ENCODE assay signal across 9 cellular contexts in genomic region chrX:137432609-137433008, GRCh38.
DNase-seq lines count a peak whose midpoint lies in the region; ATAC-seq, FAIRE-seq and TF ChIP-seq lines count a peak whose summit lies in the region.
"Had no signal": no experiment of that assay in that cellular context is flagged by ENCODE, and none has a peak within 500 bp of the region (broad histone marks: within the 10 kb centered on the region; RNA-seq: fewer than 3 reads in every experiment).

No MANE protein-coding gene starts in this region.

- peaks cover 16 to 41% (median 35%) of the 10 kb centered on the region in 5 donors for H3K27me3 Mint-ChIP-seq in naive thymus-derived CD8-positive, alpha-beta T cell

- H3K4me3 ChIP-seq in BE2C (ENCODE audit: low read depth, low read length) (no peak overlapping the region), H1 (ENCODE audit: extremely low read depth in 1 of 4, insufficient read depth in 2 of 4, low read depth in 3 of 4, low read length in 4 of 4) (no peak overlapping the region)

- no peaks in the 10 kb centered on the region for H3K36me3 ChIP-seq in BE2C
- H3K36me3 ChIP-seq in H1 (ENCODE audit: control insufficient read depth in 2 of 4, insufficient read depth in 4 of 4, low read length in 3 of 4): no peaks in the 10 kb centered on the region

- H3K36me3 Mint-ChIP-seq in naive thymus-derived CD8-positive, alpha-beta T cell: peaks cover 0 to 3% (median 0%) of the 10 kb centered on the region in 3 donors

- CTCF ChIA-PET in H1 (lab: Charles Lee; ENCODE audit: partially characterized antibody): interaction anchor here (0.5 to 5.1 kb wide), 26 partner anchors 9 to 600 kb away, joined by 3 to 40 read pairs (median 4); no protein-coding TSS in a partner anchor

- no peaks in the 10 kb centered on the region for H3K4me1 ChIP-seq in BE2C
- peaks cover 0 to 2% (median 0%) of the 10 kb centered on the region in 4 experiments; a peak in 2 of 7 replicates for H3K4me1 ChIP-seq in H1 (replicated peaks in 1 of 4; ENCODE audit: control insufficient read depth in 3 of 4, insufficient read depth in 4 of 4, low read length in 3 of 4)

- no peak overlapping the region for H2BK15ac ChIP-seq in H1 (ENCODE audit: low read length)

- no peak overlapping the region for H2AFZ ChIP-seq in H1 (ENCODE audit: low read length)

- H4K91ac ChIP-seq in H1 (replicated peaks; ENCODE audit: insufficient read length, low read length): no peak overlapping the region

- no peak overlapping the region for H4K8ac ChIP-seq in H1 (ENCODE audit: extremely low read depth, insufficient read depth, low read length)

- no peak overlapping the region for H3K9ac ChIP-seq in H1 (replicated peaks in 1 of 4; ENCODE audit: extremely low read depth in 1 of 4, low read depth in 3 of 4, low read length in 3 of 4)

- H3K4me2 ChIP-seq in H1 (ENCODE audit: insufficient read depth in 1 of 2, low read depth in 2 of 2, low read length in 2 of 2): no peak overlapping the region; a peak in 1 of 4 replicates

- peak; percentile 86 for TF ChIP-seq RAD21 in H1 (IDR thresholded peaks at IDR 0.05 in 1 of 2, conservative IDR thresholded peaks at IDR 0.05 in 1 of 2; ENCODE audit: low read depth in 2 of 2, low read length in 2 of 2)

- H3K27ac ChIP-seq in H1 (ENCODE audit: low read depth, low read length): no peak overlapping the region

- H3K9me3 ChIP-seq in BE2C (no peaks in the 10 kb centered on the region), H1 (ENCODE audit: insufficient read depth in 2 of 2, low read depth in 1 of 2, low read length in 1 of 2) (no peaks in the 10 kb centered on the region)

- DNase-seq in BE2C (no peak), NCI-H146 treated with DMSO at 0.1 percent for 48 hours (lab: John Stamatoyannopoulos, UW; ENCODE audit: unreplicated experiment) (peak; percentile 67), H1 (ENCODE audit: low read depth in 1 of 2, low spot score in 2 of 2) (peak in 1 of 2 experiments; percentile 51), HCEC 1CT (no peak), posterior vena cava (ENCODE audit: low spot score) (no peak)
- DNase-seq in naive thymus-derived CD8-positive, alpha-beta T cell: no peak
- DNase-seq in activated CD4-positive, alpha-beta T cell treated with anti-CD3 and anti-CD28 coated beads for 4 hours: no peak

- POLR2A ChIA-PET in H1 (lab: Charles Lee; ENCODE audit: partially characterized antibody): interaction anchor here (0.8 to 2.3 kb wide), 3 partner anchors 116 to 142 kb away, joined by 3 to 7 read pairs (median 6); partner anchors contain the start of gene ZIC3
- POLR2A ChIA-PET in naive thymus-derived CD8-positive, alpha-beta T cell (lab: Charles Lee): no interaction called here

- peak; percentile 65 for TF ChIP-seq CTCF in BE2C (IDR thresholded peaks at IDR 0.05; ENCODE audit: low read depth, low read length)
- peak; percentile 38 to 70 (median 56) for TF ChIP-seq CTCF in H1 (IDR thresholded peaks at IDR 0.05; ENCODE audit: control extremely low read depth in 1 of 3, insufficient read depth in 1 of 3, low read depth in 1 of 3, low read length in 3 of 3)

- H3K4ac ChIP-seq in H1 (replicated peaks; ENCODE audit: insufficient read length, low read depth, low read length): no peak overlapping the region

- no peak overlapping the region for H3K27ac Mint-ChIP-seq in naive thymus-derived CD8-positive, alpha-beta T cell
- H3K27ac Mint-ChIP-seq: activated naive CD4-positive, alpha-beta T cell treated with anti-CD3 and anti-CD28 coated beads, Interleukin-2, amount 50 U/mL, for 72 hours had no signal

- no peak overlapping the region for H3K4me3 Mint-ChIP-seq in naive thymus-derived CD8-positive, alpha-beta T cell

- intact Hi-C loops in posterior vena cava (cut with DNase I): no loop called here

- ATAC-seq in GM19328 (IDR thresholded peaks at IDR 0.05; ENCODE audit: unreplicated experiment): peak; percentile 65
- ATAC-seq in naive thymus-derived CD8-positive, alpha-beta T cell: no peak

- no peaks in the 10 kb centered on the region for H3K79me1 ChIP-seq in H1 (ENCODE audit: low read depth, low read length)

- H3K23me2 ChIP-seq in H1 (ENCODE audit: low read depth, low read length): peaks cover 5% of the 10 kb centered on the region; the same call in 1 of the 2 replicates

- H3K9me3 Mint-ChIP-seq in naive thymus-derived CD8-positive, alpha-beta T cell: peaks cover 0 to 37% (median 16%) of the 10 kb centered on the region in 9 donors

- H3K14ac ChIP-seq in H1 (ENCODE audit: insufficient read length): no peak overlapping the region

- H3K18ac ChIP-seq in H1 (ENCODE audit: extremely low read depth, low read length): no peak overlapping the region

- TF ChIP-seq EP300 in H1 (IDR thresholded peaks at IDR 0.05; ENCODE audit: borderline replicate concordance in 1 of 2, low read depth in 2 of 2, low read length in 2 of 2): no peak

- H2AK5ac ChIP-seq in H1 (ENCODE audit: low read depth, low read length): no peak overlapping the region

- peak; percentile 36 for FAIRE-seq in H1 (lab: Jason Lieb, UNC)

- H3K27me3 ChIP-seq in BE2C (peaks cover 15% of the 10 kb centered on the region), H1 (replicated peaks in 1 of 4; ENCODE audit: control insufficient read depth in 3 of 4, extremely low read depth in 1 of 4, insufficient read depth in 3 of 4, low read length in 3 of 4) (peaks cover 0 to 6% (median 1%) of the 10 kb centered on the region in 4 experiments; a peak in 5 of 7 replicates)

- no peak overlapping the region for H2BK20ac ChIP-seq in H1 (ENCODE audit: low read length)

- no peaks in the 10 kb centered on the region for H3K79me2 ChIP-seq in H1 (ENCODE audit: control insufficient read depth in 1 of 2, insufficient read depth in 2 of 2, low read length in 2 of 2)

- H3K4me1 Mint-ChIP-seq in naive thymus-derived CD8-positive, alpha-beta T cell: peaks cover 1 to 7% (median 5%) of the 10 kb centered on the region in 4 donors

- H3K56ac ChIP-seq in H1 (replicated peaks; ENCODE audit: insufficient read length, low read depth, low read length): no peak overlapping the region

- H4K5ac ChIP-seq in H1 (ENCODE audit: insufficient read length, low read depth, low read length): no peak overlapping the region

- H4K20me1 ChIP-seq in H1 (replicated peaks in 1 of 2; ENCODE audit: control insufficient read depth in 1 of 2, insufficient read depth in 2 of 2, low read length in 2 of 2): no peaks in the 10 kb centered on the region

- no peak overlapping the region for H2BK120ac ChIP-seq in H1 (replicated peaks; ENCODE audit: low read depth, low read length)

- H3K23ac ChIP-seq in H1 (ENCODE audit: insufficient read length): no peak overlapping the region

- H2BK5ac ChIP-seq in H1 (ENCODE audit: low read depth, low read length): no peak overlapping the region

- WGBS in H1 (ENCODE audit: extremely low coverage in 1 of 2, insufficient coverage in 1 of 2, insufficient read length in 1 of 2, insufficient replicate concordance in 2 of 2, low coverage in 1 of 2, low lambda C conversion rate in 2 of 2, missing lambda C conversion rate in 1 of 2), 2 experiments: 0% methylated on average over 1 of the region's 1 CpG; no CpG with 5 or more reads in 1 of the 2 experiments

- TF ChIP-seq POLR2A in H1 (IDR thresholded peaks at IDR 0.05; ENCODE audit: control extremely low read depth in 1 of 2, low read depth in 2 of 2, low read length in 2 of 2): no peak

- H2BK12ac ChIP-seq in H1 (ENCODE audit: low read depth, low read length): no peak overlapping the region

TF ChIP-seq in H1, 55 proteins besides CTCF, POLR2A, EP300 and RAD21:
- no peak for TF ChIP-seq SP4 (IDR thresholded peaks at IDR 0.05; ENCODE audit: low read length)
- no peak for TF ChIP-seq SP2 (IDR thresholded peaks at IDR 0.05; ENCODE audit: low read length)
- no peak for TF ChIP-seq ASH2L (IDR thresholded peaks at IDR 0.05; ENCODE audit: low read length)
- TF ChIP-seq POLR2AphosphoS5 (IDR thresholded peaks at IDR 0.05; ENCODE audit: low read depth, low read length): no peak
- no peak for TF ChIP-seq NANOG (IDR thresholded peaks at IDR 0.05; ENCODE audit: insufficient read depth, low read depth, low read length, poor library complexity, severe bottlenecking)
- no peak for TF ChIP-seq FOSL1 (IDR thresholded peaks at IDR 0.05; ENCODE audit: insufficient read depth, low read depth, low read length)
- TF ChIP-seq USF2 (IDR thresholded peaks at IDR 0.05; ENCODE audit: low read length): no peak
- TF ChIP-seq SP1 (IDR thresholded peaks at IDR 0.05; ENCODE audit: low read depth, low read length): no peak
- TF ChIP-seq ATF2 (IDR thresholded peaks at IDR 0.05; ENCODE audit: low read length): no peak
- no peak for TF ChIP-seq JUN (IDR thresholded peaks at IDR 0.05; ENCODE audit: low read depth, low read length)
TF ChIP-seq in H1: peak in this region for 0.
